In the genomic region with DNA sequence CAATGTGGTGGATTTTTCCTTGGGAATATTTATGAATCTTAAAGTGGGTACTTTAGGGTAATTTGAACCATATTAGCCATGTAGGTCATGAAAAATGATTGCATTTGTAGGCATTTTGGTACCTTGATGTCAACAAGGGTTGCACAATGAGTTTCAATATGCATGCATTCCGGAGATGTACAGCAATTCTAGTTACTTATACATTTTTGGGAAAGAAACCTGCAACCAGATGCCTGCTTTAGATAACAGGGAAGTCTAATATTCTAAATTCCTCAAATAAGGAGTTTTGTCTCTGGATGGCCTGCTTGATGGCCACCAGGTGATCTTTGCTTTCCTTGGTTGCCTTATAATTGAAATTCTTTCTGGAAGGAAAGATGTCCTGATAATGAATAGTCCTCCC, we compare ENCODE assay signal across 4 cellular contexts.
"Had no signal": no experiment of that assay in that cellular context is flagged by ENCODE, and none has a peak within 500 bp of the region (broad histone marks: within the 10 kb centered on the region; RNA-seq: fewer than 3 reads in every experiment).

No MANE protein-coding gene starts in this region.

- H3K27ac ChIP-seq: GM23248 had no signal

- H3K4me3 ChIP-seq: GM23248 had no signal

- H3K4me3 Mint-ChIP-seq: H9 had no signal

- H3K9ac ChIP-seq: GM23248 had no signal

- H3K27ac Mint-ChIP-seq: H9 had no signal

- DNase-seq: GM23248, H9, HCEC 1CT, IMR-90 had no signal

- H2AFZ ChIP-seq: GM23248 had no signal
